30 cellular contexts compared by ENCODE assay signal in genomic region chr1:217674330-217674729, GRCh38. TPM values are rescaled to one million over a fixed set of nuclear protein-coding genes. Genes with fewer than 3 reads are reported as not detected.
"Had no signal": no experiment of that assay in that cellular context is flagged by ENCODE, and none has a peak within 500 bp of the region (broad histone marks: within the 10 kb centered on the region; RNA-seq: fewer than 3 reads in every experiment).

No MANE protein-coding gene starts in this region.

- DNase-seq: activated B cell treated with CpG ODN at 0.5 μM for 24 hours; activated CD4-positive, alpha-beta T cell treated with anti-CD3 and anti-CD28 coated beads for 36 hours; activated CD4-positive, alpha-beta T cell treated with anti-CD3 and anti-CD28 coated beads, Interleukin-2, amount 50 U/mL, for 4 hours; activated CD8-positive, alpha-beta memory T cell treated with anti-CD3 and anti-CD28 coated beads for 24 hours; activated CD8-positive, alpha-beta memory T cell treated with anti-CD3 and anti-CD28 coated beads, Interleukin-2, amount 50 U/mL, for 48 hours; activated naive CD4-positive, alpha-beta T cell treated with anti-CD3 and anti-CD28 coated beads for 36 hours; activated naive CD8-positive, alpha-beta T cell treated with anti-CD3 and anti-CD28 coated beads, Interleukin-2, amount 50 U/mL, for 24 hours; activated T-cell treated with anti-CD3 and anti-CD28 coated beads, Interleukin-2, amount 50 U/mL, for 4 hours; anterior cingulate cortex; dermis blood vessel endothelial cell; effector memory CD4-positive, alpha-beta T cell; foreskin melanocyte; left ventricle myocardium superior; midbrain; natural killer cell; pancreas; psoas muscle; stimulated activated CD4-positive, alpha-beta T cell treated with anti-CD3 and anti-CD28 coated beads, Interleukin-4, amount 100 ng/mL, for 24 hours; substantia nigra; T1000; thyroid gland had no signal

- H3K4me1 ChIP-seq: pancreas, psoas muscle, right atrium auricular region, thyroid gland had no signal

- H3K4me3 ChIP-seq: hepatocyte, pancreas, psoas muscle, right atrium auricular region, thyroid gland had no signal

- H3K79me2 ChIP-seq: hepatocyte had no signal

- H3K27me3 ChIP-seq: hepatocyte, neutrophil, pancreas, right atrium auricular region, thyroid gland had no signal

- H3K27ac ChIP-seq: hepatocyte, neutrophil, pancreas, psoas muscle, right atrium auricular region, thyroid gland had no signal

- H3K9me3 ChIP-seq: neutrophil, pancreas, psoas muscle, right atrium auricular region, thyroid gland had no signal

- ATAC-seq: activated CD4-positive, alpha-beta T cell treated with anti-CD3 and anti-CD28 coated beads for 36 hours; activated naive CD8-positive, alpha-beta T cell treated with anti-CD3 and anti-CD28 coated beads, Interleukin-2, amount 50 U/mL, for 24 hours; esophagus mucosa; left ventricle myocardium superior; natural killer cell; psoas muscle had no signal

- H3K4me1 Mint-ChIP-seq: activated CD4-positive, alpha-beta T cell treated with anti-CD3 and anti-CD28 coated beads for 36 hours; activated naive CD8-positive, alpha-beta T cell treated with anti-CD3 and anti-CD28 coated beads, Interleukin-2, amount 50 U/mL, for 24 hours; brain; natural killer cell had no signal

- H3K4me3 Mint-ChIP-seq: activated B cell treated with CpG ODN at 0.5 μM for 24 hours; activated CD4-positive, alpha-beta T cell treated with anti-CD3 and anti-CD28 coated beads for 36 hours; activated naive CD4-positive, alpha-beta T cell treated with anti-CD3 and anti-CD28 coated beads for 36 hours; activated naive CD8-positive, alpha-beta T cell treated with anti-CD3 and anti-CD28 coated beads, Interleukin-2, amount 50 U/mL, for 24 hours; activated T-cell treated with anti-CD3 and anti-CD28 coated beads, Interleukin-2, amount 50 U/mL, for 4 hours; brain; natural killer cell; stimulated activated naive CD8-positive, alpha-beta T cell treated with anti-CD3 and anti-CD28 coated beads, Interleukin-15, Interleukin-2, amounts not matched to agents 100 ng/mL and 50 ng/mL, for 24 hours had no signal

- H3K27ac Mint-ChIP-seq: activated B cell treated with CpG ODN at 0.5 μM for 24 hours; activated CD4-positive, alpha-beta T cell treated with anti-CD3 and anti-CD28 coated beads for 36 hours; activated naive CD4-positive, alpha-beta T cell treated with anti-CD3 and anti-CD28 coated beads for 36 hours; activated naive CD8-positive, alpha-beta T cell treated with anti-CD3 and anti-CD28 coated beads, Interleukin-2, amount 50 U/mL, for 24 hours; activated T-helper 2 cell treated with anti-CD3 and anti-CD28 coated beads, Interferon-gamma antibody, Interleukin-2, Interleukin-4, amounts not matched to agents 10 μg/mL and 5 μg/mL and 100 μg/mL, durations not matched to agents 14 hours and 24 hours and 36 hours; brain; natural killer cell; stimulated activated naive CD8-positive, alpha-beta T cell treated with anti-CD3 and anti-CD28 coated beads, Interleukin-15, Interleukin-2, amounts not matched to agents 100 ng/mL and 50 ng/mL, for 24 hours had no signal

- H2AFZ ChIP-seq: hepatocyte had no signal

- H3K36me3 Mint-ChIP-seq: brain, natural killer cell had no signal

- H3K4me2 ChIP-seq: hepatocyte had no signal

- H3K9me3 Mint-ChIP-seq: activated B cell treated with CpG ODN at 0.5 μM for 24 hours; activated naive CD4-positive, alpha-beta T cell treated with anti-CD3 and anti-CD28 coated beads for 36 hours; activated naive CD8-positive, alpha-beta T cell treated with anti-CD3 and anti-CD28 coated beads, Interleukin-2, amount 50 U/mL, for 24 hours; activated T-cell treated with anti-CD3 and anti-CD28 coated beads, Interleukin-2, amount 50 U/mL, for 4 hours; activated T-helper 2 cell treated with anti-CD3 and anti-CD28 coated beads, Interferon-gamma antibody, Interleukin-2, Interleukin-4, amounts not matched to agents 10 μg/mL and 5 μg/mL and 100 μg/mL, durations not matched to agents 14 hours and 24 hours and 36 hours; brain; stimulated activated naive CD8-positive, alpha-beta T cell treated with anti-CD3 and anti-CD28 coated beads, Interleukin-15, Interleukin-2, amounts not matched to agents 100 ng/mL and 50 ng/mL, for 24 hours had no signal

RNA-seq across cellular contexts. Expression of gene SPATA17, which starts 43.2 kb away (rescaled TPM):
- total RNA-seq: activated B cell treated with CpG ODN at 0.5 μM for 24 hours; activated naive CD4-positive, alpha-beta T cell treated with anti-CD3 and anti-CD28 coated beads for 36 hours; activated T-cell treated with anti-CD3 and anti-CD28 coated beads, Interleukin-2, amount 50 U/mL, for 4 hours; activated T-helper 2 cell treated with anti-CD3 and anti-CD28 coated beads, Interferon-gamma antibody, Interleukin-2, Interleukin-4, amounts not matched to agents 10 μg/mL and 5 μg/mL and 100 μg/mL, durations not matched to agents 14 hours and 24 hours and 36 hours; dermis blood vessel endothelial cell; endothelial cell of umbilical vein; natural killer cell; T-helper 1 cell treated with Interleukin-12 subunit alpha and Interleukin-12 subunit beta and Interleukin-4 antibody, amounts not matched to agents 30 ng/mL and 1 ng/mL, for 36 hours had no signal
